In the genomic region with DNA sequence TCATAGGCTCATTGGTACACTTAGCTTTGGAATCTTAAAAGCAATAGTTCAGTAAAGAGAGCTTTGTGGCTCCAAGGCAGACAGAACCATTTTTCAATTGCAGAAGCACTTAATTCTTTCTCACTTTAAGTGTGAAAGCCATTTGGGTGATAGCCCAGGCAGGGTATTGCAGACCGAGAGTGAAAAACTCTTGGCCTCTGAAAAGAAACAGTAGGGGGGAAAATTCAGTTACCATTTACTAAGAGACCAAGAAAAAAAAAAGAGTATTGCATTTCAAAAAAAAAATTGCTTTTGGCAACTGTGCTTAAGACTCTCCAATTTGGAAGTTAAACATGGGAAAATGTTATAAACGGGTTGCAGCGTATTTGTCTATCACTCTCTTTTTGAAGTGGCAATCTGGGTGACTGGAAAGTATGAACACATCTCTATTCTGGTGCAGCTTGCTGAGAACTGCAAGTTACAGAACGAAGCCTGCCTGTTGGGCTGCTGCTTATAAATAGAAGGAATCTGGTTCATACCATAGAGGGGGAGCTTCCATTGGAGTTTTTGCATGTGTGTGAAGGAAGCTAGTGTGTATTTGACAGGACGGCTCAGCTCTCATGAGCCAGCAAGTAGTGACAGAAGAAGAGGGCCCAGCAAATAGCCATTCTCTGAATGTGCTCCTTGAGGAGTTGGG, we compare ENCODE assay signal across 23 cellular contexts.
DNase-seq lines count a peak whose midpoint lies in the region; ATAC-seq and TF ChIP-seq lines count a peak whose summit lies in the region.
"Had no signal": no experiment of that assay in that cellular context is flagged by ENCODE, and none has a peak within 500 bp of the region (broad histone marks: within the 10 kb centered on the region; RNA-seq: fewer than 3 reads in every experiment).

No MANE protein-coding gene starts in this region.

- H3K4me3 ChIP-seq in astrocyte of the spinal cord (ENCODE audit: low read depth, low read length) (no peak overlapping the region), osteoblast (ENCODE audit: insufficient read depth, low read length) (no peak overlapping the region), PC-3 (ENCODE audit: low read length) (no peak overlapping the region)
- H3K4me3 ChIP-seq: ascending aorta, lower lobe of right lung, transverse colon had no signal

- peak overlapping the region; percentile 15 for H2AFZ ChIP-seq in osteoblast (ENCODE audit: low read length)
- no peak overlapping the region for H2AFZ ChIP-seq in PC-3 (ENCODE audit: low read length)

- TF ChIP-seq CTCF in astrocyte of the spinal cord (IDR thresholded peaks at IDR 0.05; ENCODE audit: low read depth, low read length) (no peak), osteoblast (IDR thresholded peaks at IDR 0.05; ENCODE audit: extremely low read depth, low read depth, low read length) (no peak), PC-3 (conservative IDR thresholded peaks at IDR 0.05; ENCODE audit: low read depth, low read length) (no peak)

- intact Hi-C loops in left cardiac atrium (cut with DNase I): no loop called here
- intact Hi-C loops in PC-3 (cut with micrococcal nuclease): no loop called here

- CTCF ChIA-PET in PC-3 (lab: Charles Lee): no interaction called here
- CTCF ChIA-PET in activated CD4-positive, alpha-beta T cell treated with anti-CD3 and anti-CD28 coated beads, Interleukin-2, amount 10 ng/mL, durations not matched to agents 7 days and 5 days (lab: Charles Lee): interaction anchor here (0.7 to 1.4 kb wide), 2 partner anchors 31 to 475 kb away, joined by 3 read pairs; no protein-coding TSS in a partner anchor

- DNase-seq in astrocyte of the spinal cord (ENCODE audit: low read depth, low spot score) (peak; percentile 36), left cardiac atrium (no peak), osteoblast (ENCODE audit: insufficient read length, low spot score, missing footprints) (no peak), NCI-H1436 treated with DMSO at 0.1 percent for 48 hours (lab: John Stamatoyannopoulos, UW) (no peak), PC-3 (no peak)
- DNase-seq in stimulated activated CD4-positive, alpha-beta T cell treated with anti-CD3 and anti-CD28 coated beads, Interleukin-2, amount 100 ng/mL, for 48 hours: no peak
- DNase-seq in activated CD4-positive, alpha-beta T cell treated with anti-CD3 and anti-CD28 coated beads, Interleukin-2, amount 10 ng/mL, durations not matched to agents 7 days and 5 days: no peak
- DNase-seq: activated CD4-positive, alpha-beta T cell treated with anti-CD3 and anti-CD28 coated beads, Interleukin-2, amount 50 U/mL, for 1 hour; activated naive CD4-positive, alpha-beta T cell treated with anti-CD3 and anti-CD28 coated beads, Interleukin-2, amount 10 ng/mL, durations not matched to agents 7 days and 5 days; activated T-cell treated with anti-CD3 and anti-CD28 coated beads for 4 hours; CD4-positive, alpha-beta T cell; lower lobe of right lung; naive thymus-derived CD8-positive, alpha-beta T cell; NCI-H1417; NCI-H446; SHP77; T-cell; transverse colon had no signal

- no peak overlapping the region for H3K9ac ChIP-seq in PC-3 (ENCODE audit: low read length)

- no peaks in the 10 kb centered on the region for H3K9me2 ChIP-seq in PC-3 (replicated peaks; ENCODE audit: low read length)

- H3K4me3 Mint-ChIP-seq in activated CD4-positive, alpha-beta T cell treated with anti-CD3 and anti-CD28 coated beads, Interleukin-2, amount 10 ng/mL, durations not matched to agents 7 days and 5 days: no peak overlapping the region
- H3K4me3 Mint-ChIP-seq: activated naive CD4-positive, alpha-beta T cell treated with anti-CD3 and anti-CD28 coated beads, Interleukin-2, amount 10 ng/mL, durations not matched to agents 7 days and 5 days; CD4-positive, alpha-beta T cell; dendritic cell treated with granulocyte-macrophage colony-stimulating factor and Interleukin-4, amounts not matched to agents 40 ng/mL and 50 ng/mL, for 4 days; naive thymus-derived CD8-positive, alpha-beta T cell; stimulated activated memory B cell treated with anti-CD40 and anti-IgM and Interleukin-4, amounts not matched to agents 10 μg/mL and 1 μg/mL and 100 μg/mL, for 72 hours; T-cell had no signal

- no peaks in the 10 kb centered on the region for H3K9me3 Mint-ChIP-seq in activated CD4-positive, alpha-beta T cell treated with anti-CD3 and anti-CD28 coated beads, Interleukin-2, amount 10 ng/mL, durations not matched to agents 7 days and 5 days
- H3K9me3 Mint-ChIP-seq: activated naive CD4-positive, alpha-beta T cell treated with anti-CD3 and anti-CD28 coated beads, Interleukin-2, amount 10 ng/mL, durations not matched to agents 7 days and 5 days; CD4-positive, alpha-beta T cell; dendritic cell treated with granulocyte-macrophage colony-stimulating factor and Interleukin-4, amounts not matched to agents 40 ng/mL and 50 ng/mL, for 4 days; stimulated activated memory B cell treated with anti-CD40 and anti-IgM and Interleukin-4, amounts not matched to agents 10 μg/mL and 1 μg/mL and 100 μg/mL, for 72 hours; T-cell had no signal

- no peaks in the 10 kb centered on the region for H3K36me3 Mint-ChIP-seq in activated CD4-positive, alpha-beta T cell treated with anti-CD3 and anti-CD28 coated beads, Interleukin-2, amount 10 ng/mL, durations not matched to agents 7 days and 5 days (ENCODE audit: low read depth)
- H3K36me3 Mint-ChIP-seq: naive thymus-derived CD8-positive, alpha-beta T cell; stimulated activated memory B cell treated with anti-CD40 and anti-IgM and Interleukin-4, amounts not matched to agents 10 μg/mL and 1 μg/mL and 100 μg/mL, for 72 hours; T-cell had no signal

- H3K36me3 ChIP-seq in osteoblast (ENCODE audit: insufficient read depth, low read length) (no peaks in the 10 kb centered on the region), PC-3 (ENCODE audit: low read depth, low read length) (no peaks in the 10 kb centered on the region)
- H3K36me3 ChIP-seq: ascending aorta, lower lobe of right lung, transverse colon had no signal

- no peaks in the 10 kb centered on the region for H4K20me1 ChIP-seq in osteoblast (ENCODE audit: insufficient read depth, low read length)
- H4K20me1 ChIP-seq in PC-3 (ENCODE audit: low read length): no peaks in the 10 kb centered on the region

- H3K4me2 ChIP-seq in osteoblast (ENCODE audit: insufficient read depth, low read length) (no peak overlapping the region), PC-3 (ENCODE audit: low read length) (no peak overlapping the region)

- peak; percentile 52 for ATAC-seq in GM18867 (IDR thresholded peaks at IDR 0.05; ENCODE audit: unreplicated experiment)
- peak; percentile 65 to 90 for ATAC-seq in left cardiac atrium
- no peak for ATAC-seq in PC-3
- ATAC-seq: naive thymus-derived CD8-positive, alpha-beta T cell; stimulated activated memory B cell treated with anti-CD40 and anti-IgM and Interleukin-4, amounts not matched to agents 10 μg/mL and 1 μg/mL and 100 μg/mL, for 72 hours; T-cell had no signal

- H3K9me3 ChIP-seq in osteoblast (ENCODE audit: low read depth, low read length) (no peaks in the 10 kb centered on the region), PC-3 (ENCODE audit: low read length) (no peaks in the 10 kb centered on the region)
- H3K9me3 ChIP-seq: ascending aorta, lower lobe of right lung, transverse colon had no signal

- no peaks in the 10 kb centered on the region for H3K4me1 Mint-ChIP-seq in activated CD4-positive, alpha-beta T cell treated with anti-CD3 and anti-CD28 coated beads, Interleukin-2, amount 10 ng/mL, durations not matched to agents 7 days and 5 days
- H3K4me1 Mint-ChIP-seq: activated naive CD4-positive, alpha-beta T cell treated with anti-CD3 and anti-CD28 coated beads, Interleukin-2, amount 10 ng/mL, durations not matched to agents 7 days and 5 days; T-cell had no signal

- H3K79me2 ChIP-seq in osteoblast (ENCODE audit: insufficient read depth, low read length) (no peaks in the 10 kb centered on the region), PC-3 (ENCODE audit: low read length) (no peaks in the 10 kb centered on the region)

- H3K27me3 Mint-ChIP-seq in activated CD4-positive, alpha-beta T cell treated with anti-CD3 and anti-CD28 coated beads, Interleukin-2, amount 10 ng/mL, durations not matched to agents 7 days and 5 days: peaks cover 4% of the 10 kb centered on the region
- H3K27me3 Mint-ChIP-seq: CD4-positive, alpha-beta T cell; dendritic cell treated with granulocyte-macrophage colony-stimulating factor and Interleukin-4, amounts not matched to agents 40 ng/mL and 50 ng/mL, for 4 days; naive thymus-derived CD8-positive, alpha-beta T cell; stimulated activated memory B cell treated with anti-CD40 and anti-IgM and Interleukin-4, amounts not matched to agents 10 μg/mL and 1 μg/mL and 100 μg/mL, for 72 hours; T-cell had no signal

- no peaks in the 10 kb centered on the region for H3F3A ChIP-seq in PC-3 (ENCODE audit: low read length, unreplicated experiment)

- BruUV-seq in PC-3 (replicated peaks; lab: Mats Ljungman, UMichigan): no TSS peak

- POLR2A ChIA-PET in PC-3 (lab: Charles Lee; ENCODE audit: unreplicated experiment): no interaction called here
- POLR2A ChIA-PET in activated CD4-positive, alpha-beta T cell treated with anti-CD3 and anti-CD28 coated beads, Interleukin-2, amount 10 ng/mL, durations not matched to agents 7 days and 5 days (lab: Charles Lee): no interaction called here

- H3K27me3 ChIP-seq in osteoblast (ENCODE audit: insufficient read depth, low read length): peaks cover under 1% of the 10 kb centered on the region
- no peaks in the 10 kb centered on the region for H3K27me3 ChIP-seq in PC-3 (ENCODE audit: low read length)
- H3K27me3 ChIP-seq: ascending aorta, transverse colon had no signal

- H3K4me1 ChIP-seq in osteoblast (ENCODE audit: insufficient read depth, low read length) (no peaks in the 10 kb centered on the region), PC-3 (ENCODE audit: insufficient read depth, low read length) (no peaks in the 10 kb centered on the region)
- H3K4me1 ChIP-seq: ascending aorta had no signal

- H3K27ac ChIP-seq in osteoblast (ENCODE audit: low read depth, low read length) (no peak overlapping the region), PC-3 (ENCODE audit: low read length) (no peak overlapping the region)
- H3K27ac ChIP-seq: ascending aorta, lower lobe of right lung, transverse colon had no signal

- in situ Hi-C loops in astrocyte of the spinal cord (cut with HindIII; ENCODE audit: low sequenced_read_pairs): no loop called here

- H3K27ac Mint-ChIP-seq in activated CD4-positive, alpha-beta T cell treated with anti-CD3 and anti-CD28 coated beads, Interleukin-2, amount 10 ng/mL, durations not matched to agents 7 days and 5 days: no peak overlapping the region
- H3K27ac Mint-ChIP-seq: activated naive CD4-positive, alpha-beta T cell treated with anti-CD3 and anti-CD28 coated beads, Interleukin-2, amount 10 ng/mL, durations not matched to agents 7 days and 5 days; CD4-positive, alpha-beta T cell; dendritic cell treated with granulocyte-macrophage colony-stimulating factor and Interleukin-4, amounts not matched to agents 40 ng/mL and 50 ng/mL, for 4 days; naive thymus-derived CD8-positive, alpha-beta T cell; progenitor cell of endocrine pancreas; stimulated activated memory B cell treated with anti-CD40 and anti-IgM and Interleukin-4, amounts not matched to agents 10 μg/mL and 1 μg/mL and 100 μg/mL, for 72 hours; T-cell had no signal
